Comparison of ENCODE assay signal across 9 cellular contexts in genomic region chr7:126403040-126403439, GRCh38.
"Had no signal": no experiment of that assay in that cellular context is flagged by ENCODE, and none has a peak within 500 bp of the region (broad histone marks: within the 10 kb centered on the region; RNA-seq: fewer than 3 reads in every experiment).

No MANE protein-coding gene starts in this region.

- H3K27ac ChIP-seq: GM23248, HL-60 had no signal

- H3K36me3 Mint-ChIP-seq: IgD-negative memory B cell had no signal

- H3K4me3 ChIP-seq: GM23248, HAP-1 had no signal

- H3K27me3 Mint-ChIP-seq: IgD-negative memory B cell had no signal

- H3K9me3 ChIP-seq: HAP-1 had no signal

- H3K4me1 ChIP-seq: HAP-1 had no signal

- DNase-seq: GM23248, GOT3, H7, HFFc6, KBM-7 had no signal

- FAIRE-seq: HepG2 had no signal

- H3K36me3 ChIP-seq: HAP-1 had no signal

- H2AFZ ChIP-seq: GM23248 had no signal

- H3K4me1 Mint-ChIP-seq: IgD-negative memory B cell had no signal

- H3K27ac Mint-ChIP-seq: HFFc6, IgD-negative memory B cell had no signal

- H3K9ac ChIP-seq: GM23248 had no signal

- H3K4me3 Mint-ChIP-seq: HFFc6, IgD-negative memory B cell had no signal

- H3K9me3 Mint-ChIP-seq: IgD-negative memory B cell had no signal
